Comparison of ENCODE assay signal across 8 cellular contexts in genomic region chr7:36084485-36085091, GRCh38.
A peak's percentile ranks its signal among the peaks of the same experiment; 100 is the strongest.
DNase-seq lines count a peak whose midpoint lies in the region; ATAC-seq and TF ChIP-seq lines count a peak whose summit lies in the region.

No MANE protein-coding gene starts in this region.

- WGBS in aorta, 2 donors: 84% methylated on average over 26 of the region's 26 CpGs

- no peak overlapping the region for H3K4me2 ChIP-seq in fibroblast of lung (ENCODE audit: extremely low read depth, insufficient read depth, low read length)

- no peaks in the 10 kb centered on the region for H3K9me3 Mint-ChIP-seq in osteocyte (ENCODE audit: unreplicated experiment)

- intact Hi-C loops in aorta (cut with DNase I): no loop called here

- peak; percentile 17 to 30 for TF ChIP-seq CTCF in fibroblast of lung (conservative IDR thresholded peaks at IDR 0.05 in 1 of 2, IDR thresholded peaks at IDR 0.05 in 1 of 2; ENCODE audit: low read depth in 1 of 2, low read length in 2 of 2)
- TF ChIP-seq CTCF in osteocyte (IDR thresholded peaks at IDR 0.05): peak; percentile 28

- H3K36me3 ChIP-seq in fibroblast of lung (ENCODE audit: control insufficient read depth, insufficient read depth, low read length) (no peaks in the 10 kb centered on the region), aorta (ENCODE audit: control insufficient read depth in 1 of 2, insufficient read depth in 2 of 2, low read length in 1 of 2) (no peaks in the 10 kb centered on the region)

- H3K79me2 ChIP-seq in fibroblast of lung (ENCODE audit: control insufficient read depth, insufficient read depth, low read length): no peaks in the 10 kb centered on the region

- peak; percentile 52 for DNase-seq in EH (ENCODE audit: low read depth)
- peak; percentile 88 for DNase-seq in NCI-H69 (lab: John Stamatoyannopoulos, UW)
- peak; percentile 32 to 77 for DNase-seq in fibroblast of lung (ENCODE audit: low read depth in 2 of 2)
- DNase-seq in osteocyte (ENCODE audit: extremely low spot score, unreplicated experiment): no peak
- DNase-seq in NAMALWA (ENCODE audit: low spot score): no peak
- DNase-seq in CD1c-positive myeloid dendritic cell (ENCODE audit: extremely low spot score): no peak
- DNase-seq in aorta: no peak
- no peak for DNase-seq in stimulated activated naive CD4-positive, alpha-beta T cell (lab: John Stamatoyannopoulos, UW)

- no peak overlapping the region for H3K27ac ChIP-seq in fibroblast of lung (ENCODE audit: insufficient read depth, low read length)
- H3K27ac ChIP-seq in aorta (ENCODE audit: low read depth in 1 of 2, low read length in 2 of 2): no peak overlapping the region

- H3K27me3 ChIP-seq in fibroblast of lung (ENCODE audit: control insufficient read depth, insufficient read depth, low read length): peaks cover 12% of the 10 kb centered on the region
- no peaks in the 10 kb centered on the region for H3K27me3 ChIP-seq in aorta (ENCODE audit: control insufficient read depth in 1 of 2, insufficient read depth in 2 of 2, low read length in 1 of 2)

- no peaks in the 10 kb centered on the region for H4K20me1 ChIP-seq in fibroblast of lung (ENCODE audit: control insufficient read depth, extremely low read depth, insufficient read depth, low read length)

- H3K4me3 Mint-ChIP-seq in osteocyte (ENCODE audit: unreplicated experiment): no peak overlapping the region

- no peak overlapping the region for H2AFZ ChIP-seq in fibroblast of lung (ENCODE audit: low read length)

- H3K9ac ChIP-seq in fibroblast of lung (ENCODE audit: insufficient read depth, low read length): no peak overlapping the region

- H3K4me1 ChIP-seq in fibroblast of lung (ENCODE audit: control insufficient read depth, extremely low read depth, insufficient read depth, low read length) (no peaks in the 10 kb centered on the region), aorta (ENCODE audit: control insufficient read depth in 1 of 2, insufficient read depth in 2 of 2, low read length in 2 of 2) (no peaks in the 10 kb centered on the region)

- H3K9me3 ChIP-seq in fibroblast of lung (ENCODE audit: control insufficient read depth, insufficient read depth, low read depth, low read length) (no peaks in the 10 kb centered on the region), aorta (ENCODE audit: control insufficient read depth, low read length) (no peaks in the 10 kb centered on the region)

- no peak for ATAC-seq in aorta (ENCODE audit: low FRiP score)

- H3K4me3 ChIP-seq in fibroblast of lung (replicated peaks in 1 of 4; ENCODE audit: control extremely low read depth in 1 of 4, insufficient read depth in 1 of 4, low read depth in 3 of 4, low read length in 4 of 4): no peak overlapping the region
- no peak overlapping the region for H3K4me3 ChIP-seq in aorta (ENCODE audit: low read length in 2 of 2)

- no peak overlapping the region for H3K27ac Mint-ChIP-seq in osteocyte (ENCODE audit: unreplicated experiment)

- no peaks in the 10 kb centered on the region for H3K4me1 Mint-ChIP-seq in osteocyte (ENCODE audit: unreplicated experiment)

- no peaks in the 10 kb centered on the region for H3K36me3 Mint-ChIP-seq in osteocyte (ENCODE audit: unreplicated experiment)

- H3K27me3 Mint-ChIP-seq in osteocyte (ENCODE audit: unreplicated experiment): peaks cover 32% of the 10 kb centered on the region

Comparison
In these comparisons a context has a peak if more than half of its experiments do, and no peak if none do; other contexts are left out.
1. DNase-seq: peak in EH (single experiment), NCI-H69 (single experiment) and fibroblast of lung (2 of 2); none in osteocyte (single experiment), NAMALWA (single experiment), CD1c-positive myeloid dendritic cell (single experiment), aorta (0 of 2) and stimulated activated naive CD4-positive, alpha-beta T cell (0 of 6).